8 cellular contexts compared by ENCODE assay signal in genomic region chr1:159891275-159892157, GRCh38. TPM values are rescaled to one million over a fixed set of nuclear protein-coding genes. Genes with fewer than 3 reads are reported as not detected.
A peak's percentile ranks its signal among the peaks of the same experiment; 100 is the strongest.
DNase-seq lines count a peak whose midpoint lies in the region; ATAC-seq and TF ChIP-seq lines count a peak whose summit lies in the region.

No MANE protein-coding gene starts in this region.

- no peaks in the 10 kb centered on the region for H3K36me3 Mint-ChIP-seq in activated naive CD8-positive, alpha-beta T cell

- POLR2A ChIA-PET in HEK293T (lab: Yijun Ruan, JAX), result interaction anchor here (1.1 kb wide), 1 partner anchor 13 kb away, joined by 3 read pairs; no protein-coding TSS in a partner anchor

- peak; percentile 51 for DNase-seq in GF-D8 (lab: John Stamatoyannopoulos, UW)
- peak; percentile 56 for DNase-seq in HEK293T (ENCODE audit: extremely low spot score)
- peak; percentile 56 for DNase-seq in NCI-H128 (lab: John Stamatoyannopoulos, UW; ENCODE audit: unreplicated experiment)
- DNase-seq in SW480 (ENCODE audit: low spot score), result peak; percentile 83
- DNase-seq in cardiac septum (ENCODE audit: low spot score), result peak; percentile 93
- DNase-seq in putamen (ENCODE audit: low spot score), result peak; percentile 83

- no peak overlapping the region for H3K4me3 Mint-ChIP-seq in activated naive CD8-positive, alpha-beta T cell

- no peaks in the 10 kb centered on the region for H3K9me3 Mint-ChIP-seq in activated naive CD8-positive, alpha-beta T cell (ENCODE audit: low read depth)

- intact Hi-C loops in cardiac septum (cut with DNase I), result loop anchor here (1.0 kb wide), 1 partner anchor 92 kb away; no protein-coding TSS in a partner anchor

- H3K27me3 Mint-ChIP-seq in activated naive CD8-positive, alpha-beta T cell, result no peaks in the 10 kb centered on the region

- peak overlapping the region; percentile 16 for H3K27ac Mint-ChIP-seq in activated naive CD8-positive, alpha-beta T cell

- ATAC-seq in HG02870 (IDR thresholded peaks at IDR 0.05; ENCODE audit: unreplicated experiment), result no peak

- H3K4me1 Mint-ChIP-seq in activated naive CD8-positive, alpha-beta T cell (ENCODE audit: low read depth), result peaks cover 8% of the 10 kb centered on the region

- CTCF ChIA-PET in HEK293T (lab: Yijun Ruan, JAX), result interaction anchor here (0.6 to 5.7 kb wide), 11 partner anchors 9 to 759 kb away, joined by 3 to 53 read pairs (median 4); no protein-coding TSS in a partner anchor

TF ChIP-seq in HEK293T, 16 proteins besides CTCF, POLR2A, EP300 and RAD21:
- TF ChIP-seq PKNOX1 (IDR thresholded peaks at IDR 0.05) (no peak), SP1 (IDR thresholded peaks at IDR 0.05) (no peak), HDGF (IDR thresholded peaks at IDR 0.05; ENCODE audit: borderline replicate concordance) (no peak), FOXM1 (IDR thresholded peaks at IDR 0.05; ENCODE audit: borderline replicate concordance) (no peak), SUZ12 (IDR thresholded peaks at IDR 0.05) (no peak), ELF4 (IDR thresholded peaks at IDR 0.05) (no peak), L3MBTL2 (conservative IDR thresholded peaks at IDR 0.05) (no peak), NFRKB (IDR thresholded peaks at IDR 0.05) (no peak), LEF1 (IDR thresholded peaks at IDR 0.05; ENCODE audit: borderline replicate concordance) (no peak), BHLHE40 (IDR thresholded peaks at IDR 0.05; ENCODE audit: borderline replicate concordance) (no peak), CTBP1 (IDR thresholded peaks at IDR 0.05; ENCODE audit: borderline replicate concordance) (no peak), FOXK2 (IDR thresholded peaks at IDR 0.05) (no peak)

RNA-seq across cellular contexts. Expression of gene CFAP45, which starts 8.4 kb away (rescaled TPM):
- total RNA-seq in cardiac septum, result 0.32 TPM

RNA-seq across cellular contexts. Expression of gene VSIG8, which starts 29.1 kb away (rescaled TPM):
- not detected for total RNA-seq in cardiac septum

RNA-seq across cellular contexts. Expression of gene TAGLN2, which starts 33.8 kb away (rescaled TPM):
- 103 TPM for total RNA-seq in cardiac septum

RNA-seq across cellular contexts. Expression of gene IGSF9, which starts 53.9 kb away (rescaled TPM):
- total RNA-seq in cardiac septum, result not detected
